Comparison of ENCODE assay signal across 9 cellular contexts in the genomic region with DNA sequence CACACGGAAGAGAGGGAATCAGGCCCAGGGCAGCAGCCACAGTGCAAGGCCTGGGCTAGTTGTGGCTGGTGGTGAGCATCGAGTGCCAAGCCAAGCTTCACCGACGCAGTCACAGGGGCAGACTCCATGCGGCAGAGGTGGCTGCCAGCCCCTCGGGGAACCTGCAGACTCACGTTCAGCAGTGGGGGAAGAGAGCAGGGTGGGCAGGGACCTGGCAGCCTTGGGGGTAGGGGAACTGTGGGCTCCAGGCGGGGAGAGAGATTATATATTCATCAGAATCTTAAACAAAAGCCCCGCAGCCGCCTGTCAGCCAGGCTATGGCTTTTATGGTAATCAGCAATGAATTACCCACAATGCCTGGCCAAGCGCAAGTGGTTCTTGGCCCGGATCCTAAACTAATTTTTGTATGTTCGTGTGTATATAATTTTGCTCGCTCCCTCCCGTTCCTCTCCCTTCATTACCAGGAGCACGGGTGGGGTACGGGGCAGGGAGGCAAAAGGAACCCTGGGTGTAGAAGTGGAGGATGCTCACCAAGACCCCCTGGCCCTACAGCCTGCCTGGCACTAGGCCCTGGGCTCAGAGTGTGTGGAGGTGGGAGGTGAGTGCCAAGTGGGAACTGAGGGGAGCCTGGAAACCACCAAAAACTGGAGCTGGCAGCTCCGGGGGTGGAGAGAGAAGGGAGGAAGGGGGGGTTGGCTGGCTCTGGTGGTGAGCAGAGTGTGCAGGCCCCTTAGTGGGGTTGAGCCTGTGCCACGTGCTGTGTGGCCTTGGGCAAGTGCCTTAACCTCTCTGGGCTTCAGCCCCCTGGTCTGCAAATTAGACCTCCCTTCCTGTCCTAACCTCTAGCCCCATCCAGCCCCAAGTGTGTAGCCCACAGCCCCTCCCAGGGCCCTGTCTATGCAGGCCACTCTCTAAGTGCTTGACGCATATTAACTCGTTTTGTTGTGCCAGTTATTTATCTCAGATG. TPM values are rescaled to one million over a fixed set of nuclear protein-coding genes. Genes with fewer than 3 reads are reported as not detected.
DNase-seq lines count a peak whose midpoint lies in the region; ATAC-seq, FAIRE-seq and TF ChIP-seq lines count a peak whose summit lies in the region.
"Had no signal": no experiment of that assay in that cellular context is flagged by ENCODE, and none has a peak within 500 bp of the region (broad histone marks: within the 10 kb centered on the region; RNA-seq: fewer than 3 reads in every experiment).

No MANE protein-coding gene starts in this region.

- H3K27me3 ChIP-seq in GM12878 (replicated peaks in 1 of 2; ENCODE audit: control insufficient read depth in 2 of 2, insufficient read depth in 2 of 2, low read length in 1 of 2) (no peaks in the 10 kb centered on the region), layer of hippocampus (ENCODE audit: control insufficient read depth, insufficient read depth, low read length) (no peaks in the 10 kb centered on the region), thoracic aorta (replicated peaks; ENCODE audit: insufficient read depth) (no peaks in the 10 kb centered on the region)
- H3K27me3 ChIP-seq in CD8-positive, alpha-beta T cell (ENCODE audit: insufficient read depth, low read length), result no peaks in the 10 kb centered on the region

- DNase-seq in NCI-H1436 (lab: John Stamatoyannopoulos, UW), result peak; percentile 83
- DNase-seq in GM12878 (ENCODE audit: low read depth, low spot score), result no peak
- DNase-seq in thoracic aorta (ENCODE audit: low spot score), result peak; percentile 41
- DNase-seq in CD8-positive, alpha-beta T cell, result no peak
- no peak for DNase-seq in NCI-H187 (lab: John Stamatoyannopoulos, UW)
- DNase-seq in CD1c-positive myeloid dendritic cell (ENCODE audit: extremely low spot score), result no peak

- no peak for TF ChIP-seq EP300 in GM12878 (IDR thresholded peaks at IDR 0.05; ENCODE audit: borderline replicate concordance in 1 of 2, control insufficient read depth in 1 of 2, low read depth in 2 of 2, low read length in 2 of 2)

- CTCF ChIA-PET in GM12878 (lab: Yijun Ruan, JAX), result no interaction called here
- CTCF ChIA-PET in CD8-positive, alpha-beta T cell (lab: Charles Lee), result no interaction called here

- no peak for FAIRE-seq in GM12878 (lab: Jason Lieb, UNC)

- H3K4me3 Mint-ChIP-seq in CD8-positive, alpha-beta T cell, result no peak overlapping the region

- intact Hi-C loops in GM12878 (cut with micrococcal nuclease; ENCODE audit: unreplicated experiment), result no loop called here
- intact Hi-C loops in CD8-positive, alpha-beta T cell (cut with DNase I, micrococcal nuclease), result no loop called here

- H3K36me3 ChIP-seq in GM12878 (ENCODE audit: control insufficient read depth in 2 of 2, insufficient read depth in 2 of 2, low read length in 1 of 2) (no peaks in the 10 kb centered on the region; a peak in 1 of 4 replicates), thoracic aorta (no peaks in the 10 kb centered on the region)
- H3K36me3 ChIP-seq in CD8-positive, alpha-beta T cell (ENCODE audit: insufficient read depth, low read length), result no peaks in the 10 kb centered on the region

- ATAC-seq in GM12878 (peak; percentile 19; the same call in 2 of the 3 replicates), thoracic aorta (ENCODE audit: insufficient number of reproducible peaks, low FRiP score, low read depth) (peak; percentile 78), GM18873 (IDR thresholded peaks at IDR 0.05; ENCODE audit: low FRiP score, unreplicated experiment) (no peak)
- ATAC-seq in CD8-positive, alpha-beta T cell, result no peak

- H4K20me1 ChIP-seq in GM12878 (ENCODE audit: control insufficient read depth, insufficient read depth), result no peaks in the 10 kb centered on the region

- WGBS in GM12878 (ENCODE audit: insufficient coverage, insufficient replicate concordance, low lambda C conversion rate, missing lambda C conversion rate), result 56% methylated on average over 21 of the region's 21 CpGs

- no peak overlapping the region for H3K4me2 ChIP-seq in GM12878 (ENCODE audit: control insufficient read depth, insufficient read depth)
- H3K4me2 ChIP-seq: KMS-11 had no signal

- in situ Hi-C loops in GM12878 (cut with MboI), result no loop called here

- no peaks in the 10 kb centered on the region for H3K79me2 ChIP-seq in GM12878 (ENCODE audit: control insufficient read depth, insufficient read depth, low read length)

- peaks cover 3% of the 10 kb centered on the region for H3K4me1 Mint-ChIP-seq in CD8-positive, alpha-beta T cell (ENCODE audit: low read depth)

- TF ChIP-seq CTCF in GM12878 (IDR thresholded peaks at IDR 0.05 in 2 of 3, conservative IDR thresholded peaks at IDR 0.05 in 1 of 3; ENCODE audit: control insufficient read depth in 2 of 3, extremely low read depth in 1 of 3, insufficient read depth in 1 of 3, low read depth in 3 of 3, low read length in 3 of 3) (no peak), thoracic aorta (IDR thresholded peaks at IDR 0.05) (no peak)
- TF ChIP-seq CTCF in CD8-positive, alpha-beta T cell (IDR thresholded peaks at IDR 0.05), result no peak

- H3K27ac ChIP-seq in GM12878 (ENCODE audit: control insufficient read depth, insufficient read depth), result no peak overlapping the region
- peak overlapping the region; percentile 86 for H3K27ac ChIP-seq in layer of hippocampus (ENCODE audit: low read depth, low read length)
- peak overlapping the region; percentile 59 to 93 for H3K27ac ChIP-seq in thoracic aorta
- H3K27ac ChIP-seq in CD8-positive, alpha-beta T cell (ENCODE audit: low read depth, low read length), result no peak overlapping the region
- H3K27ac ChIP-seq: KMS-11 had no signal

- BruUV-seq in GM12878 (replicated peaks; lab: Mats Ljungman, UMichigan), result no TSS peak

- H3K4me1 ChIP-seq in GM12878 (ENCODE audit: control insufficient read depth, insufficient read depth, low read length) (no peaks in the 10 kb centered on the region), thoracic aorta (ENCODE audit: control insufficient read depth in 1 of 2, low read depth in 2 of 2) (peaks cover 0 to 4% of the 10 kb centered on the region in 2 donors)
- no peaks in the 10 kb centered on the region for H3K4me1 ChIP-seq in CD8-positive, alpha-beta T cell (ENCODE audit: insufficient read depth, low read length)

- H2AFZ ChIP-seq in GM12878 (ENCODE audit: control insufficient read depth, low read depth, low read length), result no peak overlapping the region

- no peak for TF ChIP-seq RAD21 in GM12878 (IDR thresholded peaks at IDR 0.05; ENCODE audit: insufficient read depth, low read depth, low read length)

- H3K4me3 ChIP-seq in GM12878, result no peak overlapping the region
- peak overlapping the region; percentile 59 for H3K4me3 ChIP-seq in thoracic aorta
- no peak overlapping the region for H3K4me3 ChIP-seq in CD8-positive, alpha-beta T cell (ENCODE audit: low read depth, low read length)

- RAD21 ChIA-PET in GM12878 (lab: Charles Lee; ENCODE audit: unreplicated experiment), result no interaction called here

- no peaks in the 10 kb centered on the region for H3K36me3 Mint-ChIP-seq in CD8-positive, alpha-beta T cell

- H3K9me3 ChIP-seq in GM12878 (replicated peaks; ENCODE audit: control insufficient read depth, insufficient read depth, low read length) (no peaks in the 10 kb centered on the region; the same call in 2 of the 3 replicates), thoracic aorta (no peaks in the 10 kb centered on the region)
- H3K9me3 ChIP-seq in CD8-positive, alpha-beta T cell (ENCODE audit: low read length), result no peaks in the 10 kb centered on the region

- H3K9me3 Mint-ChIP-seq in CD8-positive, alpha-beta T cell, result peaks cover 2% of the 10 kb centered on the region

- SMC1A ChIA-PET in GM12878 (lab: Charles Lee; ENCODE audit: uncharacterized antibody, unreplicated experiment), result no interaction called here

- no peak overlapping the region for H3K27ac Mint-ChIP-seq in CD8-positive, alpha-beta T cell

- peaks cover 7% of the 10 kb centered on the region for H3K27me3 Mint-ChIP-seq in CD8-positive, alpha-beta T cell (ENCODE audit: low read depth)

- POLR2A ChIA-PET in GM12878 (lab: Charles Lee), result no interaction called here
- POLR2A ChIA-PET in CD8-positive, alpha-beta T cell (lab: Charles Lee), result no interaction called here

- TF ChIP-seq POLR2A in GM12878 (IDR thresholded peaks at IDR 0.05; ENCODE audit: low read depth, low read length), result no peak

- no peak overlapping the region for H3K9ac ChIP-seq in GM12878 (ENCODE audit: control insufficient read depth, insufficient read depth, low read length)
- H3K9ac ChIP-seq: KMS-11 had no signal

RNA-seq across cellular contexts. Expression of gene PTPRS, which starts 31.9 kb away (rescaled TPM):
- 98.4 and 119 TPM in 2 replicates for total RNA-seq in GM12878 (2013; cell fraction: nucleolus; rRNA removed)
- total RNA-seq in GM12878 (2014; rRNA removed) (1.1 and 1.2 TPM in 2 replicates), GM12878 (2014; rRNA removed; fragmentation: Illumina TruSeq; extraction: Trizol) (0.64 and 0.85 TPM in 2 replicates), GM12878 (2021) (3.4 and 3.5 TPM in 2 replicates), thoracic aorta (100 to 1,000 TPM; 272 to 356 TPM)
- 2.1 TPM for polyA plus RNA-seq in GM12878 (2011; ENCODE audit: low read depth)
- polyA plus RNA-seq in GM12878 (2011; rRNA removed) (16.0 and 32.1 TPM in 2 replicates), GM12878 (2014; fragmentation: Illumina TruSeq; extraction: Trizol) (0.14 and 0.57 TPM in 2 replicates), GM12878 (2014; fragmentation: Nextera tagmentation; extraction: Ambion mirVana) (under 1 TPM; 0.09 to 0.23 TPM), GM12878 (2014; rRNA removed) (1.2 and 1.6 TPM in 2 replicates), GM12878 (2016; fragmentation: Nextera tagmentation; extraction: Ambion mirVana) (under 1 TPM; 0.13 to 0.57 TPM)
- polyA plus RNA-seq in GM12878 (2011; cell fraction: cytosol; rRNA removed), result 35.9 and 45.1 TPM in 2 replicates
- polyA plus RNA-seq in GM12878 (2011; cell fraction: nucleus; rRNA removed), result 194 and 236 TPM in 2 replicates
- 3.4 and 4.4 TPM in 2 replicates for polyA plus RNA-seq in GM12878 (2012)
- polyA minus RNA-seq in GM12878 (2011; rRNA and poly(A)+ RNA removed), result 71.4 and 114 TPM in 2 replicates
- polyA minus RNA-seq in GM12878 (2011; cell fraction: cytosol; rRNA and poly(A)+ RNA removed), result 59.1 and 59.7 TPM in 2 replicates
- polyA minus RNA-seq in GM12878 (2011; cell fraction: nucleus; rRNA and poly(A)+ RNA removed), result 41.0 and 72.5 TPM in 2 replicates
- 1 to 10 TPM; 4.7 to 4.8 TPM for total RNA-seq in CD8-positive, alpha-beta T cell

Comparison
In these comparisons a context has a peak if more than half of its experiments do, and no peak if none do; other contexts are left out.
1. DNase-seq: peak in NCI-H1436 (single experiment) and thoracic aorta (single experiment); none in GM12878 (single experiment), CD8-positive, alpha-beta T cell (0 of 7), NCI-H187 (0 of 2) and CD1c-positive myeloid dendritic cell (single experiment).
2. ATAC-seq: peak in GM12878 (single experiment) and thoracic aorta (single experiment); none in GM18873 (single experiment) and CD8-positive, alpha-beta T cell (single experiment).
3. H3K27ac ChIP-seq: peak in layer of hippocampus (single experiment) and thoracic aorta (2 of 2); none in GM12878 (single experiment) and CD8-positive, alpha-beta T cell (single experiment).